24 cellular contexts compared by ENCODE assay signal in the genomic region with DNA sequence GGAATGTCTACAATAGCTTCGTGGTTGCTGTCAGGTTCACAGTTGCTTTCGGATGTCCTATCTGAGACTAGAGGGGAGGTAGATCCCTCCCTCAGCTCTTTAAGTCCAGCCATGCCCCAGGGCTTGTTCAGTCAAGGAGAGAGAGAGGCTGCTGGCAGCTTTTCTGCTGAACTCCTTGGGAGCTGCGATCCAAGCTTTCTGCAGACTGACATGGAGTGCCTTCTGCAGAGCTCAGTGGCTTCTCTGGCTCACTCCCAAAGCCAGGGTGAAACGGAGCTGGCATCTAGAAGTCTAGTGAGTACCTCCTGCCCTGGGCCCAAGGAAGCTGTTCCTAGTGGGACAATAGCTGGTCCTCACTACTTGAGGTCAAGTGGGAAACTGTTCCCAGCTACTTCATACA.
DNase-seq lines count a peak whose midpoint lies in the region; ATAC-seq, FAIRE-seq and TF ChIP-seq lines count a peak whose summit lies in the region.
"Had no signal": no experiment of that assay in that cellular context is flagged by ENCODE, and none has a peak within 500 bp of the region (broad histone marks: within the 10 kb centered on the region; RNA-seq: fewer than 3 reads in every experiment).

No MANE protein-coding gene starts in this region.

- no peaks in the 10 kb centered on the region for H4K20me1 ChIP-seq in HepG2 (ENCODE audit: insufficient read depth, low read length)
- H4K20me1 ChIP-seq: BLaER1 treated with 17β-estradiol and CSF1 and Interleukin-3, amounts not matched to agents 10 nM and 100 nM had no signal

- H3K9me3 ChIP-seq in HepG2 (ENCODE audit: low read length) (no peaks in the 10 kb centered on the region), right lobe of liver (no peaks in the 10 kb centered on the region), esophagus (ENCODE audit: control insufficient read depth in 2 of 2, insufficient read depth in 1 of 2, low read depth in 1 of 2, low read length in 1 of 2) (no peaks in the 10 kb centered on the region), thyroid gland (no peaks in the 10 kb centered on the region)
- H3K9me3 ChIP-seq: A549; BLaER1 treated with 17β-estradiol and CSF1 and Interleukin-3, amounts not matched to agents 10 nM and 100 nM; Caco-2 had no signal

- H3K36me3 ChIP-seq in HepG2 (replicated peaks in 1 of 2; ENCODE audit: control insufficient read depth in 1 of 2, insufficient read depth in 2 of 2, low read length in 2 of 2) (no peaks in the 10 kb centered on the region), right lobe of liver (no peaks in the 10 kb centered on the region), esophagus (ENCODE audit: control insufficient read depth in 2 of 2, insufficient read depth in 2 of 2, low read length in 1 of 2) (no peaks in the 10 kb centered on the region), thyroid gland (no peaks in the 10 kb centered on the region)
- H3K36me3 ChIP-seq: BLaER1 treated with 17β-estradiol and CSF1 and Interleukin-3, amounts not matched to agents 10 nM and 100 nM had no signal

- TF ChIP-seq EP300 in HepG2 (IDR thresholded peaks at IDR 0.05; ENCODE audit: low read depth in 2 of 2, low read length in 2 of 2) (no peak), HepG2 (CRISPR knock-in tag; IDR thresholded peaks at IDR 0.05; ENCODE audit: borderline replicate concordance) (no peak)

- TF ChIP-seq CTCF in HepG2 (CRISPR knock-in tag; IDR thresholded peaks at IDR 0.05) = no peak
- no peak for TF ChIP-seq CTCF in right lobe of liver (IDR thresholded peaks at IDR 0.05)
- TF ChIP-seq CTCF in thyroid gland (IDR thresholded peaks at IDR 0.05) = no peak

- DNase-seq in HepG2 (ENCODE audit: low spot score) = no peak
- no peak for DNase-seq in right lobe of liver
- DNase-seq in stimulated activated CD8-positive, alpha-beta memory T cell treated with anti-CD3 and anti-CD28 coated beads, Interleukin-4, amount 100 ng/mL, for 48 hours = peak; percentile 8
- peak; percentile 57 to 58 for DNase-seq in thyroid gland
- no peak for DNase-seq in T-helper 2 cell treated with Interferon-gamma antibody and Interleukin-4, amounts not matched to agents 5 μg/mL and 100 μg/mL, for 36 hours (ENCODE audit: low spot score)
- no peak for DNase-seq in RKO (ENCODE audit: low spot score)
- no peak for DNase-seq in sciatic nerve (ENCODE audit: low spot score)
- DNase-seq: AML-193; Calu3; CD4-positive, alpha-beta T cell; CD8-positive, alpha-beta T cell; DMS79 treated with DMSO at 0.1 percent for 48 hours; GF-D8 had no signal

- intact Hi-C loops in HepG2 (cut with micrococcal nuclease; ENCODE audit: unreplicated experiment) (no loop called here), right lobe of liver (cut with DNase I) (no loop called here), thyroid gland (cut with DNase I) (no loop called here), sciatic nerve (cut with DNase I) (no loop called here)

- H3K9ac ChIP-seq in HepG2 (ENCODE audit: insufficient read depth, low read depth, low read length) = no peak overlapping the region
- H3K9ac ChIP-seq: BLaER1 treated with 17β-estradiol and CSF1 and Interleukin-3, amounts not matched to agents 10 nM and 100 nM had no signal

- H3K27ac Mint-ChIP-seq in T-helper 2 cell treated with Interferon-gamma antibody and Interleukin-4, amounts not matched to agents 5 μg/mL and 100 μg/mL, for 36 hours = no peak overlapping the region
- H3K27ac Mint-ChIP-seq: B cell; CD4-positive, alpha-beta T cell; CD8-positive, alpha-beta T cell had no signal

- H3K9me3 Mint-ChIP-seq in T-helper 2 cell treated with Interferon-gamma antibody and Interleukin-4, amounts not matched to agents 5 μg/mL and 100 μg/mL, for 36 hours = no peaks in the 10 kb centered on the region
- H3K9me3 Mint-ChIP-seq: CD4-positive, alpha-beta T cell; CD8-positive, alpha-beta T cell had no signal

- FAIRE-seq in HepG2 (lab: Jason Lieb, UNC) = no peak
- FAIRE-seq: A549, D721Med, G401.6, GM12891, GM19239 had no signal

- H3K27ac ChIP-seq in HepG2 (ENCODE audit: extremely low read length, insufficient read depth, low read length) (no peak overlapping the region), right lobe of liver (no peak overlapping the region), esophagus (ENCODE audit: low read depth in 2 of 2, low read length in 1 of 2) (no peak overlapping the region), thyroid gland (no peak overlapping the region)
- H3K27ac ChIP-seq: 22Rv1; A549; BLaER1 treated with 17β-estradiol and CSF1 and Interleukin-3, amounts not matched to agents 10 nM and 100 nM; C4-2B had no signal

- no peak for TF ChIP-seq RAD21 in HepG2 (CRISPR knock-in tag; IDR thresholded peaks at IDR 0.05)

- in situ Hi-C loops in HepG2 (cut with HindIII; ENCODE audit: extremely low pct_ligation_motif_present, low pct_unique_long_range_greater_than_20kb) = no loop called here

- POLR2A ChIA-PET in HepG2 (lab: Yijun Ruan, JAX) = interaction anchor here (1.3 kb wide), 1 partner anchor 13 kb away, joined by 3 read pairs; no protein-coding TSS in a partner anchor

- TF ChIP-seq POLR2A in HepG2 (IDR thresholded peaks at IDR 0.05; ENCODE audit: insufficient read depth in 1 of 2, low read depth in 2 of 2, low read length in 2 of 2) (no peak), right lobe of liver (IDR thresholded peaks at IDR 0.05) (no peak), thyroid gland (IDR thresholded peaks at IDR 0.05) (no peak)

- H3K4me3 ChIP-seq in HepG2 (replicated peaks in 1 of 3; ENCODE audit: insufficient read depth in 1 of 3, low read depth in 2 of 3, low read length in 3 of 3) (no peak overlapping the region), right lobe of liver (no peak overlapping the region), esophagus (ENCODE audit: low read depth in 1 of 2, low read length in 2 of 2) (peak overlapping the region; percentile 24 to 28), thyroid gland (replicated peaks in 1 of 3) (no peak overlapping the region)
- H3K4me3 ChIP-seq: A549; BLaER1 treated with 17β-estradiol and CSF1 and Interleukin-3, amounts not matched to agents 10 nM and 100 nM had no signal

- WGBS in HepG2 (ENCODE audit: low lambda C conversion rate) = 47% methylated on average over 4 of the region's 4 CpGs
- 100% methylated on average over 2 of the region's 4 CpGs for WGBS in right lobe of liver (ENCODE audit: insufficient coverage, low coverage, low lambda C conversion rate, missing lambda C conversion rate)
- 67 to 76% methylated on average over 4 of the region's 4 CpGs for WGBS in esophagus, 2 donors
- 34 to 58% methylated on average over 4 of the region's 4 CpGs for WGBS in thyroid gland, 2 donors

- H3K27me3 Mint-ChIP-seq in T-helper 2 cell treated with Interferon-gamma antibody and Interleukin-4, amounts not matched to agents 5 μg/mL and 100 μg/mL, for 36 hours (ENCODE audit: low read depth) = peaks cover 8% of the 10 kb centered on the region
- H3K27me3 Mint-ChIP-seq: CD4-positive, alpha-beta T cell had no signal

- H3K36me3 Mint-ChIP-seq in T-helper 2 cell treated with Interferon-gamma antibody and Interleukin-4, amounts not matched to agents 5 μg/mL and 100 μg/mL, for 36 hours (ENCODE audit: low read depth) = no peaks in the 10 kb centered on the region
- H3K36me3 Mint-ChIP-seq: CD8-positive, alpha-beta T cell had no signal

- H3K27me3 ChIP-seq in HepG2 (ENCODE audit: control insufficient read depth in 1 of 2, insufficient read depth in 2 of 2, low read length in 2 of 2) (peaks cover 7 to 23% of the 10 kb centered on the region in 2 experiments; a peak in 3 of 5 replicates), right lobe of liver (no peaks in the 10 kb centered on the region), esophagus (ENCODE audit: control insufficient read depth in 1 of 2, insufficient read depth in 2 of 2, low read length in 2 of 2) (no peaks in the 10 kb centered on the region), thyroid gland (no peaks in the 10 kb centered on the region)
- H3K27me3 ChIP-seq: BLaER1 treated with 17β-estradiol and CSF1 and Interleukin-3, amounts not matched to agents 10 nM and 100 nM had no signal

- CTCF ChIA-PET in HepG2 (lab: Yijun Ruan, JAX; ENCODE audit: low intra/inter-chr PET ratio, low total read pairs) = no interaction called here

- no peak overlapping the region for H3K4me3 Mint-ChIP-seq in T-helper 2 cell treated with Interferon-gamma antibody and Interleukin-4, amounts not matched to agents 5 μg/mL and 100 μg/mL, for 36 hours
- H3K4me3 Mint-ChIP-seq: B cell; CD4-positive, alpha-beta T cell; CD8-positive, alpha-beta T cell had no signal

- no TSS peak for BruUV-seq in HepG2 (replicated peaks; lab: Mats Ljungman, UMichigan)

- no peaks in the 10 kb centered on the region for H3K4me1 ChIP-seq in HepG2 (ENCODE audit: insufficient read depth, low read length)
- no peaks in the 10 kb centered on the region for H3K4me1 ChIP-seq in right lobe of liver
- peaks cover 0 to 6% of the 10 kb centered on the region in 2 donors for H3K4me1 ChIP-seq in esophagus (ENCODE audit: control insufficient read depth in 2 of 2, insufficient read depth in 2 of 2, low read length in 1 of 2)
- peaks cover 6 to 7% of the 10 kb centered on the region in 2 donors for H3K4me1 ChIP-seq in thyroid gland
- H3K4me1 ChIP-seq: A549; BLaER1 treated with 17β-estradiol and CSF1 and Interleukin-3, amounts not matched to agents 10 nM and 100 nM; Caco-2 had no signal

- no peaks in the 10 kb centered on the region for H3K79me2 ChIP-seq in HepG2 (ENCODE audit: insufficient read depth, low read length)

- no peaks in the 10 kb centered on the region for H3K4me1 Mint-ChIP-seq in T-helper 2 cell treated with Interferon-gamma antibody and Interleukin-4, amounts not matched to agents 5 μg/mL and 100 μg/mL, for 36 hours (ENCODE audit: low read depth)
- H3K4me1 Mint-ChIP-seq: B cell had no signal

- H2AFZ ChIP-seq in HepG2 (ENCODE audit: low read length) = no peak overlapping the region

- H3K4me2 ChIP-seq in HepG2 (ENCODE audit: low read depth, low read length) = no peak overlapping the region; the same call in 1 of the 2 replicates
- H3K4me2 ChIP-seq: A549; BLaER1 treated with 17β-estradiol and CSF1 and Interleukin-3, amounts not matched to agents 10 nM and 100 nM had no signal

- ATAC-seq in HepG2 = no peak; the same call in 2 of the 3 replicates
- ATAC-seq in right lobe of liver = no peak
- ATAC-seq in sciatic nerve = no peak
- ATAC-seq: CD8-positive, alpha-beta T cell had no signal

TF ChIP-seq in HepG2, 621 proteins besides CTCF, POLR2A, EP300 and RAD21:
- no peak for TF ChIP-seq RFX3 (CRISPR knock-in tag; IDR thresholded peaks at IDR 0.05)
- TF ChIP-seq ZNF605 (CRISPR knock-in tag; IDR thresholded peaks at IDR 0.05) = peak; percentile 49; the same call in 1 of the 2 replicates
- no peak for TF ChIP-seq TOE1 (CRISPR knock-in tag; IDR thresholded peaks at IDR 0.05)
TF ChIP-seq in HepG2: peak in this region for 1.

Comparison
In these comparisons a context has a peak if more than half of its experiments do, and no peak if none do; other contexts are left out.
1. DNase-seq: peak in stimulated activated CD8-positive, alpha-beta memory T cell treated with anti-CD3 and anti-CD28 coated beads, Interleukin-4, amount 100 ng/mL, for 48 hours (single experiment) and thyroid gland (2 of 2); none in HepG2 (single experiment), right lobe of liver (0 of 3), T-helper 2 cell treated with Interferon-gamma antibody and Interleukin-4, amounts not matched to agents 5 μg/mL and 100 μg/mL, for 36 hours (single experiment), RKO (single experiment) and sciatic nerve (single experiment).
2. H3K4me3 ChIP-seq: peak in esophagus (2 of 2); none in HepG2 (0 of 3), right lobe of liver (0 of 3) and thyroid gland (0 of 3).